In genomic region chr14:92794961-92795360, GRCh38 we compare ENCODE assay signal across 8 cellular contexts. TPM values are rescaled to one million over a fixed set of nuclear protein-coding genes. Genes with fewer than 3 reads are reported as not detected.
A peak's percentile ranks its signal among the peaks of the same experiment; 100 is the strongest.
DNase-seq lines count a peak whose midpoint lies in the region; ATAC-seq, FAIRE-seq and TF ChIP-seq lines count a peak whose summit lies in the region.

No MANE protein-coding gene starts in this region.

- H3K4ac ChIP-seq in neuronal stem cell (ENCODE audit: low read length): no peak overlapping the region

- no peak for FAIRE-seq in GM19239 (lab: Jason Lieb, UNC)

- TF ChIP-seq CTCF in CD4-positive, alpha-beta T cell (IDR thresholded peaks at IDR 0.05): no peak
- no peak for TF ChIP-seq CTCF in OCI-LY3 (IDR thresholded peaks at IDR 0.05; ENCODE audit: low read depth, low read length)
- no peak for TF ChIP-seq CTCF in endothelial cell (IDR thresholded peaks at IDR 0.05; ENCODE audit: unreplicated experiment)

- peaks cover under 1% of the 10 kb centered on the region; the same call in 1 of the 2 replicates for H4K20me1 ChIP-seq in OCI-LY3 (ENCODE audit: insufficient read depth, low read length)

- intact Hi-C loops in CD4-positive, alpha-beta T cell (cut with DNase I, micrococcal nuclease): loop anchor here (1.0 to 10.0 kb wide), 8 partner anchors 45 to 1283 kb away; partner anchors contain the start of genes ATXN3 (in 1 of the 2), BTBD7 (in 1 of the 2), GON7 (in 1 of the 2) and ITPK1 (in 1 of the 2)

- WGBS in neuronal stem cell (ENCODE audit: extremely low coverage in 2 of 2, insufficient read length in 2 of 2, insufficient replicate concordance in 1 of 2), 2 donors: no CpG with 5 or more reads among the region's 6 CpGs

- peak overlapping the region; percentile 59 for H3K27ac ChIP-seq in CD4-positive, alpha-beta T cell (ENCODE audit: low read depth, low read length)
- H3K27ac ChIP-seq in OCI-LY3 (ENCODE audit: low read length) (peak overlapping the region; percentile 45; the same call in 1 of the 2 replicates), neuronal stem cell (replicated peaks; ENCODE audit: low read length) (no peak overlapping the region)

- H3K27me3 ChIP-seq in CD4-positive, alpha-beta T cell (ENCODE audit: control insufficient read depth, insufficient read depth, low read length): no peaks in the 10 kb centered on the region
- no peaks in the 10 kb centered on the region for H3K27me3 ChIP-seq in OCI-LY3 (ENCODE audit: low read depth, low read length)
- H3K27me3 ChIP-seq in neuronal stem cell (ENCODE audit: control insufficient read depth in 3 of 3, insufficient read depth in 3 of 3, low read depth in 1 of 3, low read length in 3 of 3): no peaks in the 10 kb centered on the region

- H2AFZ ChIP-seq in OCI-LY3 (ENCODE audit: low read depth, low read length): no peak overlapping the region
- H2AFZ ChIP-seq in neuronal stem cell (ENCODE audit: low read length): peak overlapping the region; percentile 86

- no peak overlapping the region for H2BK15ac ChIP-seq in neuronal stem cell (ENCODE audit: low read length)

- H3K18ac ChIP-seq in neuronal stem cell (ENCODE audit: low read length): no peak overlapping the region

- POLR2A ChIA-PET in CD4-positive, alpha-beta T cell (lab: Charles Lee): interaction anchor here (1.4 kb wide), 1 partner anchor 673 kb away, joined by 5 read pairs; the partner anchor contains the start of genes CPSF2 and NDUFB1

- no peak overlapping the region for H3K23ac ChIP-seq in neuronal stem cell (ENCODE audit: low read depth, low read length, poor library complexity)

- H4K91ac ChIP-seq in neuronal stem cell (ENCODE audit: low read depth, low read length, poor library complexity): no peak overlapping the region

- peaks cover 49% of the 10 kb centered on the region for H3K4me1 Mint-ChIP-seq in CD4-positive, alpha-beta T cell (ENCODE audit: low read depth)
- peaks cover 18% of the 10 kb centered on the region for H3K4me1 Mint-ChIP-seq in endothelial cell (ENCODE audit: unreplicated experiment)

- H3K36me3 Mint-ChIP-seq in CD4-positive, alpha-beta T cell (ENCODE audit: low read depth): peaks cover 37% of the 10 kb centered on the region
- H3K36me3 Mint-ChIP-seq in endothelial cell (ENCODE audit: low read depth, unreplicated experiment): peaks cover 21% of the 10 kb centered on the region

- peaks cover 5% of the 10 kb centered on the region for H3K79me1 ChIP-seq in neuronal stem cell (ENCODE audit: low read depth, low read length)

- H3K4me3 Mint-ChIP-seq in CD4-positive, alpha-beta T cell: peak overlapping the region; percentile 95
- peak overlapping the region; percentile 99 for H3K4me3 Mint-ChIP-seq in endothelial cell (ENCODE audit: unreplicated experiment)

- H3K9ac ChIP-seq in OCI-LY3 (ENCODE audit: low read length) (peak overlapping the region; percentile 91), neuronal stem cell (ENCODE audit: low read depth, low read length, poor library complexity) (peak overlapping the region; percentile 97)

- H3K4me2 ChIP-seq in OCI-LY3 (ENCODE audit: low read length) (peak overlapping the region; percentile 91), neuronal stem cell (ENCODE audit: insufficient read depth, low read length, poor library complexity, severe bottlenecking) (peak overlapping the region; percentile 80)

- H3K27me3 Mint-ChIP-seq in CD4-positive, alpha-beta T cell: no peaks in the 10 kb centered on the region
- peaks cover 8% of the 10 kb centered on the region for H3K27me3 Mint-ChIP-seq in endothelial cell (ENCODE audit: unreplicated experiment)

- H2BK12ac ChIP-seq in neuronal stem cell (ENCODE audit: low read length): no peak overlapping the region

- no peaks in the 10 kb centered on the region for H3K9me3 Mint-ChIP-seq in CD4-positive, alpha-beta T cell
- no peaks in the 10 kb centered on the region for H3K9me3 Mint-ChIP-seq in endothelial cell (ENCODE audit: unreplicated experiment)

- H3K4me3 ChIP-seq in OCI-LY3 (ENCODE audit: low read length) (peak overlapping the region; percentile 97), neuronal stem cell (ENCODE audit: low read length in 2 of 2) (peak overlapping the region; percentile 59 to 98)

- CTCF ChIA-PET in CD4-positive, alpha-beta T cell (lab: Charles Lee): interaction anchor here (0.6 to 1.3 kb wide), 2 partner anchors 662 to 688 kb away, joined by 3 read pairs; partner anchors contain the start of gene ATXN3

- no peak for DNase-seq in CD4-positive, alpha-beta T cell
- no peak for DNase-seq in endothelial cell (ENCODE audit: low spot score)
- DNase-seq in neuronal stem cell (ENCODE audit: low spot score): no peak
- no peak for DNase-seq in NCI-H2196 treated with DMSO at 0.1 percent for 48 hours (lab: John Stamatoyannopoulos, UW; ENCODE audit: unreplicated experiment)
- DNase-seq in GM19239 (ENCODE audit: insufficient read length, low spot score): no peak
- no peak for DNase-seq in CD1c-positive myeloid dendritic cell (ENCODE audit: extremely low spot score)

- H3K79me2 ChIP-seq in OCI-LY3 (ENCODE audit: low read length): peaks cover 28% of the 10 kb centered on the region

- H3K36me3 ChIP-seq in OCI-LY3 (replicated peaks; ENCODE audit: low read depth, low read length) (peaks cover 14% of the 10 kb centered on the region), neuronal stem cell (replicated peaks in 1 of 2; ENCODE audit: control insufficient read depth in 2 of 2, insufficient read depth in 2 of 2, low read length in 2 of 2) (peaks cover 5 to 26% of the 10 kb centered on the region in 2 donors)

- no peak overlapping the region for H2BK120ac ChIP-seq in neuronal stem cell (ENCODE audit: low read depth, low read length)

- H3K27ac Mint-ChIP-seq in CD4-positive, alpha-beta T cell: peak overlapping the region; percentile 80
- peak overlapping the region; percentile 95 for H3K27ac Mint-ChIP-seq in endothelial cell (ENCODE audit: unreplicated experiment)

- H4K8ac ChIP-seq in neuronal stem cell (ENCODE audit: low read depth, low read length): no peak overlapping the region

- H3K9me3 ChIP-seq in CD4-positive, alpha-beta T cell (ENCODE audit: control insufficient read depth, low read length): peaks cover 8% of the 10 kb centered on the region
- H3K9me3 ChIP-seq in OCI-LY3 (ENCODE audit: insufficient read depth, low read length) (no peaks in the 10 kb centered on the region), neuronal stem cell (replicated peaks in 1 of 2; ENCODE audit: control insufficient read depth in 2 of 2, insufficient read depth in 1 of 2, low read depth in 1 of 2, low read length in 2 of 2) (no peaks in the 10 kb centered on the region)

- no peak for ATAC-seq in CD4-positive, alpha-beta T cell (ENCODE audit: poor library complexity)
- no peak for ATAC-seq in HG02884 (IDR thresholded peaks at IDR 0.05; ENCODE audit: unreplicated experiment)

- no peak overlapping the region for H2BK5ac ChIP-seq in neuronal stem cell (ENCODE audit: low read length)

- no peak overlapping the region for H3K14ac ChIP-seq in neuronal stem cell (ENCODE audit: low read length)

- no peak overlapping the region for H2AK5ac ChIP-seq in neuronal stem cell (ENCODE audit: low read depth, low read length)

- H3K4me1 ChIP-seq in OCI-LY3 (ENCODE audit: low read length): peaks cover 18% of the 10 kb centered on the region
- no peaks in the 10 kb centered on the region for H3K4me1 ChIP-seq in neuronal stem cell (ENCODE audit: control insufficient read depth in 2 of 2, insufficient read depth in 1 of 2, low read depth in 1 of 2, low read length in 2 of 2)

RNA-seq across cellular contexts. Expression of gene GOLGA5, which starts 0.9 kb away (rescaled TPM):
- 1 to 10 TPM; 5.2 to 6.8 TPM for total RNA-seq in CD4-positive, alpha-beta T cell
- total RNA-seq in endothelial cell (ENCODE audit: unreplicated experiment): 26.4 TPM
- polyA plus RNA-seq in neuronal stem cell (2013, experiment 1 of 2): 24.0 TPM
- polyA plus RNA-seq in neuronal stem cell (2013, experiment 2 of 2): 24.2 TPM

RNA-seq across cellular contexts. Expression of gene LGMN, which starts 46.5 kb away (rescaled TPM):
- total RNA-seq in CD4-positive, alpha-beta T cell: 1 to 10 TPM; 4.5 to 4.9 TPM
- 97.6 TPM for total RNA-seq in endothelial cell (ENCODE audit: unreplicated experiment)
- polyA plus RNA-seq in neuronal stem cell (2013, experiment 1 of 2): 58.1 TPM
- 57.3 TPM for polyA plus RNA-seq in neuronal stem cell (2013, experiment 2 of 2)

Comparison
In these comparisons a context has a peak if more than half of its experiments do, and no peak if none do; other contexts are left out.
1. RNA of gene LGMN, which starts 46.5 kb away (total RNA-seq): 97.6 TPM in endothelial cell (single experiment); 4.5 to 4.9 TPM in CD4-positive, alpha-beta T cell; every median in the first group is over 10 times any median in the second.